Comparison of ENCODE assay signal across 13 cellular contexts in genomic region chrX:10176121-10177003, GRCh38. TPM values are rescaled to one million over a fixed set of nuclear protein-coding genes. Genes with fewer than 3 reads are reported as not detected.
DNase-seq lines count a peak whose midpoint lies in the region; ATAC-seq and TF ChIP-seq lines count a peak whose summit lies in the region.
"Had no signal": no experiment of that assay in that cellular context is flagged by ENCODE, and none has a peak within 500 bp of the region (broad histone marks: within the 10 kb centered on the region; RNA-seq: fewer than 3 reads in every experiment).

No MANE protein-coding gene starts in this region.

- H3K36me3 ChIP-seq in WERI-Rb-1 (no peaks in the 10 kb centered on the region), right lobe of liver (no peaks in the 10 kb centered on the region)
- H3K36me3 ChIP-seq: tibial nerve had no signal

- no peaks in the 10 kb centered on the region for H3K9me3 Mint-ChIP-seq in stimulated activated naive CD8-positive, alpha-beta T cell treated with anti-CD3 and anti-CD28 coated beads, Interleukin-15, amount 100 ng/mL, for 72 hours
- no peaks in the 10 kb centered on the region for H3K9me3 Mint-ChIP-seq in activated CD8-positive, alpha-beta T cell treated with anti-CD3 and anti-CD28 coated beads for 36 hours

- DNase-seq in stimulated activated naive CD8-positive, alpha-beta T cell treated with anti-CD3 and anti-CD28 coated beads, Interleukin-15, amount 100 ng/mL, for 72 hours = no peak
- DNase-seq in stimulated activated naive CD8-positive, alpha-beta T cell treated with anti-CD3 and anti-CD28 coated beads, Interleukin-15, Interleukin-2, amounts not matched to agents 100 U/mL and 50 U/mL, for 24 hours = no peak
- DNase-seq in WERI-Rb-1 (peak; percentile 83), right lobe of liver (peak in 2 of 3 donors; percentile 60 to 68), DMS79 treated with DMSO at 0.1 percent for 48 hours (lab: John Stamatoyannopoulos, UW) (no peak)
- DNase-seq in activated CD8-positive, alpha-beta T cell treated with anti-CD3 and anti-CD28 coated beads for 36 hours = no peak
- DNase-seq: foreskin melanocyte; NCI-H1417; stimulated activated CD4-positive, alpha-beta T cell treated with anti-CD3 and anti-CD28 coated beads, Interleukin-2, amount 100 ng/mL, for 24 hours had no signal

- POLR2A ChIA-PET in activated CD8-positive, alpha-beta T cell treated with anti-CD3 and anti-CD28 coated beads for 36 hours (lab: Charles Lee) = no interaction called here

- H3K4me3 ChIP-seq in WERI-Rb-1 (ENCODE audit: low read depth, low read length) (no peak overlapping the region), right lobe of liver (no peak overlapping the region)
- H3K4me3 ChIP-seq: tibial nerve had no signal

- intact Hi-C loops in right lobe of liver (cut with DNase I) = no loop called here
- intact Hi-C loops in activated CD8-positive, alpha-beta T cell treated with anti-CD3 and anti-CD28 coated beads for 36 hours (cut with micrococcal nuclease) = no loop called here

- peaks cover 13% of the 10 kb centered on the region for H3K4me1 Mint-ChIP-seq in stimulated activated naive CD8-positive, alpha-beta T cell treated with anti-CD3 and anti-CD28 coated beads, Interleukin-15, amount 100 ng/mL, for 72 hours
- peaks cover 4% of the 10 kb centered on the region for H3K4me1 Mint-ChIP-seq in activated CD8-positive, alpha-beta T cell treated with anti-CD3 and anti-CD28 coated beads for 36 hours (ENCODE audit: low read depth)

- H3K4me1 ChIP-seq in right lobe of liver = peaks cover 0 to 11% (median 4%) of the 10 kb centered on the region in 4 donors

- H3K27me3 ChIP-seq in WERI-Rb-1 (ENCODE audit: insufficient read depth, low read depth, severe bottlenecking) (peaks cover 6% of the 10 kb centered on the region), right lobe of liver (no peaks in the 10 kb centered on the region)
- H3K27me3 ChIP-seq: tibial nerve had no signal

- H3K27ac ChIP-seq in WERI-Rb-1 = peak overlapping the region; percentile 92
- peak overlapping the region in 2 of 3 donors; percentile 47 to 60 for H3K27ac ChIP-seq in right lobe of liver

- TF ChIP-seq POLR2A in right lobe of liver (IDR thresholded peaks at IDR 0.05) = no peak

- CTCF ChIA-PET in activated CD8-positive, alpha-beta T cell treated with anti-CD3 and anti-CD28 coated beads for 36 hours (lab: Charles Lee) = interaction anchor here (3.7 kb wide), 1 partner anchor 13 kb away, joined by 12 read pairs; no protein-coding TSS in a partner anchor

- H3K27ac Mint-ChIP-seq in stimulated activated naive CD8-positive, alpha-beta T cell treated with anti-CD3 and anti-CD28 coated beads, Interleukin-15, amount 100 ng/mL, for 72 hours = peak overlapping the region in 1 of 2 donors; percentile 48
- H3K27ac Mint-ChIP-seq in activated CD8-positive, alpha-beta T cell treated with anti-CD3 and anti-CD28 coated beads for 36 hours = no peak overlapping the region

- H3K36me3 Mint-ChIP-seq in activated CD8-positive, alpha-beta T cell treated with anti-CD3 and anti-CD28 coated beads for 36 hours (ENCODE audit: low read depth) = no peaks in the 10 kb centered on the region

- no peak overlapping the region for H3K4me3 Mint-ChIP-seq in stimulated activated naive CD8-positive, alpha-beta T cell treated with anti-CD3 and anti-CD28 coated beads, Interleukin-15, amount 100 ng/mL, for 72 hours
- no peak overlapping the region for H3K4me3 Mint-ChIP-seq in activated CD8-positive, alpha-beta T cell treated with anti-CD3 and anti-CD28 coated beads for 36 hours

- peaks cover 33% of the 10 kb centered on the region for H3K27me3 Mint-ChIP-seq in stimulated activated naive CD8-positive, alpha-beta T cell treated with anti-CD3 and anti-CD28 coated beads, Interleukin-15, amount 100 ng/mL, for 72 hours
- H3K27me3 Mint-ChIP-seq in activated CD8-positive, alpha-beta T cell treated with anti-CD3 and anti-CD28 coated beads for 36 hours = peaks cover 11% of the 10 kb centered on the region

- 48% methylated on average over 14 of the region's 16 CpGs for WGBS in right lobe of liver (ENCODE audit: insufficient coverage, low coverage, low lambda C conversion rate, missing lambda C conversion rate)

- H3K9me3 ChIP-seq in WERI-Rb-1 (ENCODE audit: severe bottlenecking) = no peaks in the 10 kb centered on the region
- no peaks in the 10 kb centered on the region for H3K9me3 ChIP-seq in right lobe of liver
- H3K9me3 ChIP-seq: tibial nerve had no signal

- TF ChIP-seq CTCF in WERI-Rb-1 (IDR thresholded peaks at IDR 0.05; ENCODE audit: low read depth, low read length) = no peak
- TF ChIP-seq CTCF in right lobe of liver (IDR thresholded peaks at IDR 0.05) = no peak
- TF ChIP-seq CTCF in activated CD8-positive, alpha-beta T cell treated with anti-CD3 and anti-CD28 coated beads for 36 hours (IDR thresholded peaks at IDR 0.05) = no peak

- ATAC-seq in stimulated activated naive CD8-positive, alpha-beta T cell treated with anti-CD3 and anti-CD28 coated beads, Interleukin-15, amount 100 ng/mL, for 72 hours = peak; percentile 53
- no peak for ATAC-seq in stimulated activated naive CD8-positive, alpha-beta T cell treated with anti-CD3 and anti-CD28 coated beads, Interleukin-15, Interleukin-2, amounts not matched to agents 100 U/mL and 50 U/mL, for 24 hours
- ATAC-seq in right lobe of liver = peak; percentile 35 to 62 (median 53)
- no peak for ATAC-seq in GM21825 (IDR thresholded peaks at IDR 0.05; ENCODE audit: unreplicated experiment)
- no peak for ATAC-seq in activated CD8-positive, alpha-beta T cell treated with anti-CD3 and anti-CD28 coated beads for 36 hours
- ATAC-seq in HG03469 (IDR thresholded peaks at IDR 0.05; ENCODE audit: unreplicated experiment) = no peak
- ATAC-seq: Right ventricle myocardium inferior had no signal

RNA-seq across cellular contexts. Expression of gene CLCN4, which starts 19.6 kb away (rescaled TPM):
- 1 to 10 TPM; 3.5 to 5.5 (median 4.0) TPM for total RNA-seq in right lobe of liver
- total RNA-seq in activated CD8-positive, alpha-beta T cell treated with anti-CD3 and anti-CD28 coated beads for 36 hours = not detected

Comparison
In these comparisons a context has a peak if more than half of its experiments do, and no peak if none do; other contexts are left out.
1. ATAC-seq: peak in stimulated activated naive CD8-positive, alpha-beta T cell treated with anti-CD3 and anti-CD28 coated beads, Interleukin-15, amount 100 ng/mL, for 72 hours (single experiment) and right lobe of liver (4 of 4); none in stimulated activated naive CD8-positive, alpha-beta T cell treated with anti-CD3 and anti-CD28 coated beads, Interleukin-15, Interleukin-2, amounts not matched to agents 100 U/mL and 50 U/mL, for 24 hours (single experiment), GM21825 (single experiment), activated CD8-positive, alpha-beta T cell treated with anti-CD3 and anti-CD28 coated beads for 36 hours (single experiment) and HG03469 (single experiment).
2. DNase-seq: peak in WERI-Rb-1 (single experiment) and right lobe of liver (2 of 3); none in stimulated activated naive CD8-positive, alpha-beta T cell treated with anti-CD3 and anti-CD28 coated beads, Interleukin-15, amount 100 ng/mL, for 72 hours (0 of 2), stimulated activated naive CD8-positive, alpha-beta T cell treated with anti-CD3 and anti-CD28 coated beads, Interleukin-15, Interleukin-2, amounts not matched to agents 100 U/mL and 50 U/mL, for 24 hours (single experiment), DMS79 treated with DMSO at 0.1 percent for 48 hours (single experiment) and activated CD8-positive, alpha-beta T cell treated with anti-CD3 and anti-CD28 coated beads for 36 hours (single experiment).
3. RNA of gene CLCN4, which starts 19.6 kb away (total RNA-seq): 3.5 to 5.5 TPM in right lobe of liver; not detected in activated CD8-positive, alpha-beta T cell treated with anti-CD3 and anti-CD28 coated beads for 36 hours; every median in the first group is over 4 times any median in the second.